Comparison of ENCODE assay signal across 8 cellular contexts in genomic region chr14:105168496-105168978, GRCh38. TPM values are rescaled to one million over a fixed set of nuclear protein-coding genes. Genes with fewer than 3 reads are reported as not detected.
A peak's percentile ranks its signal among the peaks of the same experiment; 100 is the strongest.
DNase-seq lines count a peak whose midpoint lies in the region; ATAC-seq lines count a peak whose summit lies in the region.

JAG2 (minus strand) TSS chr14:105168776; CDS start chr14:105168420, 356 bp downstream.

- 0% methylated on average over 84 of the region's 84 CpGs for WGBS in ectodermal cell, 2 experiments

- H3K27me3 Mint-ChIP-seq in stimulated activated naive B cell treated with anti-CD40 and anti-IgM and Interleukin-4, amounts not matched to agents 10 μg/mL and 1 μg/mL and 100 μg/mL, for 72 hours, result peaks cover 30 to 53% of the 10 kb centered on the region in 2 donors

- H3K4me1 ChIP-seq in ectodermal cell (ENCODE audit: control insufficient read depth, insufficient read depth, low read length), result peaks cover 5% of the 10 kb centered on the region

- H3K4me3 Mint-ChIP-seq in stimulated activated naive B cell treated with anti-CD40 and anti-IgM and Interleukin-4, amounts not matched to agents 10 μg/mL and 1 μg/mL and 100 μg/mL, for 72 hours, result peak within 1 kb of the TSS; percentile 80

- H3K4me3 ChIP-seq in ectodermal cell (ENCODE audit: insufficient read depth, low read depth, low read length), result peak within 1 kb of the TSS; percentile 39

- H3K9me3 Mint-ChIP-seq in stimulated activated naive B cell treated with anti-CD40 and anti-IgM and Interleukin-4, amounts not matched to agents 10 μg/mL and 1 μg/mL and 100 μg/mL, for 72 hours, result no peaks in the 10 kb centered on the region

- H3K27ac ChIP-seq in ectodermal cell (ENCODE audit: insufficient read depth, low read depth, low read length, poor library complexity, severe bottlenecking), result no peak within 1 kb of the TSS

- DNase-seq in EH (ENCODE audit: low read depth), result peak; percentile 17
- peak; percentile 31 for DNase-seq in NCI-H1092 (lab: John Stamatoyannopoulos, UW)
- peak; percentile 58 to 65 for DNase-seq in activated CD4-positive, alpha-beta T cell treated with anti-CD3 and anti-CD28 coated beads, Interleukin-2, amount 50 U/mL, for 48 hours
- DNase-seq in mesenteric fat pad (ENCODE audit: low spot score), result no peak
- DNase-seq in stimulated activated naive B cell treated with anti-CD40 and anti-IgM and Interleukin-4, amounts not matched to agents 10 μg/mL and 1 μg/mL and 100 μg/mL, for 72 hours, result no peak

- ATAC-seq in stimulated activated naive B cell treated with anti-CD40 and anti-IgM and Interleukin-4, amounts not matched to agents 10 μg/mL and 1 μg/mL and 100 μg/mL, for 72 hours (replicated peaks), result peak; percentile 35 to 55
- no peak for ATAC-seq in HG03571 (IDR thresholded peaks at IDR 0.05; ENCODE audit: unreplicated experiment)
- no peak for ATAC-seq in GM18907 (IDR thresholded peaks at IDR 0.05; ENCODE audit: unreplicated experiment)

- peaks cover 0 to 2% of the 10 kb centered on the region in 2 donors for H3K36me3 Mint-ChIP-seq in stimulated activated naive B cell treated with anti-CD40 and anti-IgM and Interleukin-4, amounts not matched to agents 10 μg/mL and 1 μg/mL and 100 μg/mL, for 72 hours

- peaks cover 15 to 23% of the 10 kb centered on the region in 2 donors for H3K4me1 Mint-ChIP-seq in stimulated activated naive B cell treated with anti-CD40 and anti-IgM and Interleukin-4, amounts not matched to agents 10 μg/mL and 1 μg/mL and 100 μg/mL, for 72 hours

- no peaks in the 10 kb centered on the region for H3K36me3 ChIP-seq in ectodermal cell (ENCODE audit: control insufficient read depth, insufficient read depth, low read length)

- peaks cover 41% of the 10 kb centered on the region for H3K27me3 ChIP-seq in ectodermal cell (ENCODE audit: control insufficient read depth, insufficient read depth, low read length, poor library complexity, severe bottlenecking)

- peak within 1 kb of the TSS; percentile 80 for H3K27ac Mint-ChIP-seq in stimulated activated naive B cell treated with anti-CD40 and anti-IgM and Interleukin-4, amounts not matched to agents 10 μg/mL and 1 μg/mL and 100 μg/mL, for 72 hours

- no peaks in the 10 kb centered on the region for H3K9me3 ChIP-seq in ectodermal cell (ENCODE audit: control insufficient read depth, low read length)

RNA-seq across cellular contexts. Expression of gene JAG2, which starts in this region (rescaled TPM):
- polyA plus RNA-seq in ectodermal cell (2013, experiment 1 of 4), result 6.0 TPM
- polyA plus RNA-seq in ectodermal cell (2013, experiment 2 of 4), result 6.8 TPM
- polyA plus RNA-seq in ectodermal cell (2013, experiment 3 of 4), result 5.3 TPM
- polyA plus RNA-seq in ectodermal cell (2013, experiment 4 of 4), result 7.0 TPM
- 25.1 TPM for total RNA-seq in mesenteric fat pad

Comparison
In these comparisons a context has a peak if more than half of its experiments do, and no peak if none do; other contexts are left out.
1. DNase-seq: peak in EH (single experiment), NCI-H1092 (single experiment) and activated CD4-positive, alpha-beta T cell treated with anti-CD3 and anti-CD28 coated beads, Interleukin-2, amount 50 U/mL, for 48 hours (2 of 2); none in mesenteric fat pad (single experiment) and stimulated activated naive B cell treated with anti-CD40 and anti-IgM and Interleukin-4, amounts not matched to agents 10 μg/mL and 1 μg/mL and 100 μg/mL, for 72 hours (single experiment).
2. ATAC-seq: peak in stimulated activated naive B cell treated with anti-CD40 and anti-IgM and Interleukin-4, amounts not matched to agents 10 μg/mL and 1 μg/mL and 100 μg/mL, for 72 hours (2 of 2); none in HG03571 (single experiment) and GM18907 (single experiment).